ENCODE assay signal across 8 cellular contexts in genomic region chr2:237688081-237688480, GRCh38.
DNase-seq lines count a peak whose midpoint lies in the region; ATAC-seq and TF ChIP-seq lines count a peak whose summit lies in the region.

No MANE protein-coding gene starts in this region.

- WGBS in right cardiac atrium = 72% methylated on average over 1 of the region's 1 CpG

- no peak overlapping the region for H3K9ac ChIP-seq in HCT116 (ENCODE audit: low read length)

- peak overlapping the region; percentile 61 for H3K4me3 Mint-ChIP-seq in activated T-helper 1 cell treated with anti-CD3 and anti-CD28 coated beads, Interleukin-12 subunit alpha, Interleukin-12 subunit beta, Interleukin-2, Interleukin-4 antibody, amounts not matched to agents 30 ng/mL and 10 ng/mL and 1 ng/mL, durations not matched to agents 14 hours and 24 hours and 36 hours

- peaks cover 43% of the 10 kb centered on the region for H3K4me1 Mint-ChIP-seq in activated T-helper 1 cell treated with anti-CD3 and anti-CD28 coated beads, Interleukin-12 subunit alpha, Interleukin-12 subunit beta, Interleukin-2, Interleukin-4 antibody, amounts not matched to agents 30 ng/mL and 10 ng/mL and 1 ng/mL, durations not matched to agents 14 hours and 24 hours and 36 hours (ENCODE audit: low read depth)

- no TSS peak for BruUV-seq in HCT116 (replicated peaks; lab: Mats Ljungman, UMichigan)

- H3K27me3 ChIP-seq in HCT116 (ENCODE audit: insufficient read depth, low read length) = no peaks in the 10 kb centered on the region
- H3K27me3 ChIP-seq in right cardiac atrium (ENCODE audit: control insufficient read depth, insufficient read depth) = no peaks in the 10 kb centered on the region

- H3K9me3 ChIP-seq in HCT116 (ENCODE audit: control insufficient read depth in 1 of 2, insufficient read depth in 1 of 2, low read depth in 1 of 2, low read length in 2 of 2) = no peaks in the 10 kb centered on the region
- H3K9me3 ChIP-seq in right cardiac atrium (ENCODE audit: control insufficient read depth, low read length) = no peaks in the 10 kb centered on the region

- TF ChIP-seq CTCF in HCT116 (IDR thresholded peaks at IDR 0.05 in 2 of 3, conservative IDR thresholded peaks at IDR 0.05 in 1 of 3; ENCODE audit: borderline replicate concordance in 1 of 3, insufficient read depth in 1 of 3, low read depth in 2 of 3, low read length in 2 of 3) = no peak

- DNase-seq in HCT116 (ENCODE audit: low read depth, low spot score) = no peak
- no peak for DNase-seq in activated T-helper 1 cell treated with anti-CD3 and anti-CD28 coated beads, Interleukin-12 subunit alpha, Interleukin-12 subunit beta, Interleukin-2, Interleukin-4 antibody, amounts not matched to agents 30 ng/mL and 10 ng/mL and 1 ng/mL, durations not matched to agents 14 hours and 24 hours and 36 hours (ENCODE audit: low spot score)
- DNase-seq in right cardiac atrium = no peak
- DNase-seq in inferior parietal cortex (ENCODE audit: extremely low spot score) = no peak
- no peak for DNase-seq in G401 (ENCODE audit: low spot score)

- CTCF ChIA-PET in HCT116 (lab: Charles Lee) = interaction anchor here (0.6 to 1.1 kb wide), 2 partner anchors 15 to 102 kb away, joined by 3 read pairs; no protein-coding TSS in a partner anchor

- H2AFZ ChIP-seq in HCT116 (ENCODE audit: low read depth, low read length, poor library complexity, severe bottlenecking) = no peak overlapping the region

- no peaks in the 10 kb centered on the region for H3K36me3 ChIP-seq in HCT116 (ENCODE audit: control insufficient read depth in 1 of 2, insufficient read depth in 2 of 2, low read length in 2 of 2)

- POLR2A ChIA-PET in HCT116 (lab: Charles Lee) = no interaction called here

- H3K27ac ChIP-seq in HCT116 (ENCODE audit: low read depth, low read length) (no peak overlapping the region), right cardiac atrium (ENCODE audit: low read length) (peak overlapping the region; percentile 96), skin epidermis (peak overlapping the region in 19 of 21 experiments; percentile 37 to 97 (median 81))

- H3K4me2 ChIP-seq in HCT116 (ENCODE audit: low read length) = peak overlapping the region; percentile 20

- no peak for TF ChIP-seq RAD21 in HCT116 (IDR thresholded peaks at IDR 0.05; ENCODE audit: low read depth)

- H3K79me2 ChIP-seq in HCT116 (ENCODE audit: insufficient read depth, low read length) = peaks cover 9% of the 10 kb centered on the region

- H3K9me2 ChIP-seq in HCT116 (ENCODE audit: insufficient read depth) = no peaks in the 10 kb centered on the region

- no peak overlapping the region for H3K4me3 ChIP-seq in HCT116 (replicated peaks in 1 of 2; ENCODE audit: low read depth in 1 of 2, low read length in 2 of 2)
- H3K4me3 ChIP-seq in right cardiac atrium (ENCODE audit: low read length) = no peak overlapping the region
- H3K4me3 ChIP-seq in skin epidermis = no peak overlapping the region

- H3K27ac Mint-ChIP-seq in activated T-helper 1 cell treated with anti-CD3 and anti-CD28 coated beads, Interleukin-12 subunit alpha, Interleukin-12 subunit beta, Interleukin-2, Interleukin-4 antibody, amounts not matched to agents 30 ng/mL and 10 ng/mL and 1 ng/mL, durations not matched to agents 14 hours and 24 hours and 36 hours = peak overlapping the region; percentile 86

- ATAC-seq in HCT116 = no peak
- no peak for ATAC-seq in right cardiac atrium
- no peak for ATAC-seq in HG03565 (IDR thresholded peaks at IDR 0.05; ENCODE audit: unreplicated experiment)
- ATAC-seq in HG03354 (IDR thresholded peaks at IDR 0.05; ENCODE audit: poor library complexity, severe bottlenecking, unreplicated experiment) = no peak

- H3K4me1 ChIP-seq in HCT116 (ENCODE audit: control insufficient read depth in 1 of 2, insufficient read depth in 2 of 2, low read length in 2 of 2) = peaks cover 20 to 32% of the 10 kb centered on the region in 2 experiments
- H3K4me1 ChIP-seq in right cardiac atrium (ENCODE audit: control insufficient read depth, insufficient read depth, low read length) = peaks cover 7% of the 10 kb centered on the region

- H3K36me3 Mint-ChIP-seq in activated T-helper 1 cell treated with anti-CD3 and anti-CD28 coated beads, Interleukin-12 subunit alpha, Interleukin-12 subunit beta, Interleukin-2, Interleukin-4 antibody, amounts not matched to agents 30 ng/mL and 10 ng/mL and 1 ng/mL, durations not matched to agents 14 hours and 24 hours and 36 hours (ENCODE audit: low read depth) = peaks cover 2% of the 10 kb centered on the region

- no peaks in the 10 kb centered on the region for H3K9me3 Mint-ChIP-seq in activated T-helper 1 cell treated with anti-CD3 and anti-CD28 coated beads, Interleukin-12 subunit alpha, Interleukin-12 subunit beta, Interleukin-2, Interleukin-4 antibody, amounts not matched to agents 30 ng/mL and 10 ng/mL and 1 ng/mL, durations not matched to agents 14 hours and 24 hours and 36 hours

- RAD21 ChIA-PET in HCT116 (lab: Charles Lee; ENCODE audit: low non-redundant PET in 1 of 2, low total read pairs in 2 of 2, uncharacterized antibody in 2 of 2, unreplicated experiment in 2 of 2) = no interaction called here

- H3K27me3 Mint-ChIP-seq in activated T-helper 1 cell treated with anti-CD3 and anti-CD28 coated beads, Interleukin-12 subunit alpha, Interleukin-12 subunit beta, Interleukin-2, Interleukin-4 antibody, amounts not matched to agents 30 ng/mL and 10 ng/mL and 1 ng/mL, durations not matched to agents 14 hours and 24 hours and 36 hours (ENCODE audit: insufficient read depth) = no peaks in the 10 kb centered on the region

- intact Hi-C loops in HCT116 (cut with micrococcal nuclease) (no loop called here), right cardiac atrium (cut with DNase I) (loop anchor here in 1 of 4 donors (5.0 kb wide), 1 partner anchor 59 kb away; no protein-coding TSS in a partner anchor)
- intact Hi-C loops in activated T-helper 1 cell treated with anti-CD3 and anti-CD28 coated beads, Interleukin-12 subunit alpha, Interleukin-12 subunit beta, Interleukin-2, Interleukin-4 antibody, amounts not matched to agents 30 ng/mL and 10 ng/mL and 1 ng/mL, durations not matched to agents 14 hours and 24 hours and 36 hours (cut with micrococcal nuclease) = loop anchor here (5.0 kb wide), 1 partner anchor 541 kb away; no protein-coding TSS in a partner anchor

- in situ Hi-C loops in G401 (cut with HindIII; ENCODE audit: low sequenced_read_pairs) = no loop called here

- TF ChIP-seq POLR2A in HCT116 (IDR thresholded peaks at IDR 0.05; ENCODE audit: borderline replicate concordance, extremely low read depth, insufficient read depth, insufficient read length) = no peak

- no peaks in the 10 kb centered on the region for H4K20me1 ChIP-seq in HCT116 (ENCODE audit: insufficient read depth)

TF ChIP-seq in HCT116, 20 proteins besides CTCF, POLR2A, EP300 and RAD21:
- TF ChIP-seq POLR2AphosphoS5 (IDR thresholded peaks at IDR 0.05; ENCODE audit: low read depth, low read length) (no peak), ATF3 (IDR thresholded peaks at IDR 0.05) (no peak), ELF1 (IDR thresholded peaks at IDR 0.05; ENCODE audit: borderline replicate concordance, low read depth) (no peak), EGR1 (IDR thresholded peaks at IDR 0.05; ENCODE audit: low read depth) (no peak), JUND (IDR thresholded peaks at IDR 0.05) (no peak), SIN3A (IDR thresholded peaks at IDR 0.05; ENCODE audit: low read depth) (no peak), ZBTB33 (IDR thresholded peaks at IDR 0.05; ENCODE audit: extremely low read depth, insufficient replicate concordance, low read length) (no peak), ZFX (IDR thresholded peaks at IDR 0.05) (no peak), ZNF274 (IDR thresholded peaks at IDR 0.05; ENCODE audit: low read depth, low read length) (no peak), CBX3 (IDR thresholded peaks at IDR 0.05; ENCODE audit: low read depth) (no peak), CEBPB (IDR thresholded peaks at IDR 0.05; ENCODE audit: low read depth) (no peak), EZH2phosphoT487 (IDR thresholded peaks at IDR 0.05; ENCODE audit: borderline replicate concordance) (no peak), SP1 (IDR thresholded peaks at IDR 0.05; ENCODE audit: low read depth) (no peak)
